8 cellular contexts compared by ENCODE assay signal in the genomic region with DNA sequence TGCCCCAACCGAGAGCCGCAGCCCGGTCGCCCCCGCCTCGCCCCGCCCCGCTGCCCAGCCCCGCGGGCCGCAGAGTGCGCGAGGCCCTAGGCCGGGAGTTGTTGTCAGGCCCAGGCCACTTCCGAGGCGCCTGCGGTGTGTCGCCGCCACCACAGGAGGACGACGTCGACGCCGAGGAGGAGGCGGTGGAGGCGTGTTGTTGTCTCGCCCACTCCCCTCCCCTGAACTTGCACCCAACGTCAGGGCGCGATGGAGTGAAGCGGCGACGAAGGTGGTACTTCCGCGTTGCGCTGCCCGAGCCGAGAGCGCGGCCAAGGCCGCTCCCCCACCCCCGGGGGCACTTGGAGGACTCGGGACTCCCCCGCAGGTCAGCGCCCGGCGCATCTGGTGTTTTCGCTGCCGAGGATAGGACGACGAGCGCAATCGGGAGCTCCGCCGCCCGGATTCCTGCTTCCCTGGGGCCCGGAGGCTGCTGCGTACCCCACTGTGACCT. TPM values are rescaled to one million over a fixed set of nuclear protein-coding genes. Genes with fewer than 3 reads are reported as not detected.
DNase-seq lines count a peak whose midpoint lies in the region; ATAC-seq and TF ChIP-seq lines count a peak whose summit lies in the region.

TSS of gene CDK13 (plus strand) at position 277 of the 493 bp plus-strand sequence. CDS start 386 bp downstream, outside the sequence.

- TF ChIP-seq CTCF in BJ (IDR thresholded peaks at IDR 0.05; ENCODE audit: insufficient read depth, low read depth, low read length) = no peak

- peak within 1 kb of the TSS; percentile 100 for H3K27ac Mint-ChIP-seq in activated CD8-positive, alpha-beta T cell treated with anti-CD3 and anti-CD28 coated beads, Interleukin-2, amount 10 ng/mL, durations not matched to agents 7 days and 5 days
- H3K27ac Mint-ChIP-seq in memory B cell = peak within 1 kb of the TSS; percentile 98

- no peaks in the 10 kb centered on the region for H3K9me3 Mint-ChIP-seq in activated CD8-positive, alpha-beta T cell treated with anti-CD3 and anti-CD28 coated beads, Interleukin-2, amount 10 ng/mL, durations not matched to agents 7 days and 5 days (ENCODE audit: insufficient read depth)
- no peaks in the 10 kb centered on the region for H3K9me3 Mint-ChIP-seq in memory B cell

- H3K36me3 Mint-ChIP-seq in activated CD8-positive, alpha-beta T cell treated with anti-CD3 and anti-CD28 coated beads, Interleukin-2, amount 10 ng/mL, durations not matched to agents 7 days and 5 days (ENCODE audit: low read depth) = peaks cover 31% of the 10 kb centered on the region
- peaks cover 4% of the 10 kb centered on the region for H3K36me3 Mint-ChIP-seq in memory B cell

- H3K4me1 Mint-ChIP-seq in activated CD8-positive, alpha-beta T cell treated with anti-CD3 and anti-CD28 coated beads, Interleukin-2, amount 10 ng/mL, durations not matched to agents 7 days and 5 days (ENCODE audit: low read depth) = peaks cover 46% of the 10 kb centered on the region
- peaks cover 25% of the 10 kb centered on the region for H3K4me1 Mint-ChIP-seq in memory B cell

- no peaks in the 10 kb centered on the region for H3K27me3 Mint-ChIP-seq in activated CD8-positive, alpha-beta T cell treated with anti-CD3 and anti-CD28 coated beads, Interleukin-2, amount 10 ng/mL, durations not matched to agents 7 days and 5 days (ENCODE audit: low read depth)
- no peaks in the 10 kb centered on the region for H3K27me3 Mint-ChIP-seq in memory B cell

- TF ChIP-seq POLR2A in GM19099 (IDR thresholded peaks at IDR 0.05; ENCODE audit: extremely low read depth, insufficient read length, low read depth) = peak; percentile 85

- ATAC-seq in HG03378 (IDR thresholded peaks at IDR 0.05; ENCODE audit: unreplicated experiment) (peak; percentile 37), memory B cell (ENCODE audit: low read depth) (peak; percentile 56)
- ATAC-seq in activated CD8-positive, alpha-beta T cell treated with anti-CD3 and anti-CD28 coated beads, Interleukin-2, amount 10 ng/mL, durations not matched to agents 7 days and 5 days = peak; percentile 51

- no peaks in the 10 kb centered on the region for H3K27me3 ChIP-seq in BJ (ENCODE audit: control insufficient read depth, insufficient read depth, low read length)

- POLR2A ChIA-PET in BJ (lab: Charles Lee) = no interaction called here
- POLR2A ChIA-PET in activated CD8-positive, alpha-beta T cell treated with anti-CD3 and anti-CD28 coated beads, Interleukin-2, amount 10 ng/mL, durations not matched to agents 7 days and 5 days (lab: Charles Lee) = interaction anchor here (1.1 to 2.5 kb wide), 5 partner anchors 29 to 326 kb away, joined by 4 to 11 read pairs (median 4); partner anchors contain the start of genes MPLKIP, RALA and SUGCT

- H3K4me3 Mint-ChIP-seq in activated CD8-positive, alpha-beta T cell treated with anti-CD3 and anti-CD28 coated beads, Interleukin-2, amount 10 ng/mL, durations not matched to agents 7 days and 5 days = peak within 1 kb of the TSS; percentile 95
- H3K4me3 Mint-ChIP-seq in memory B cell = peak within 1 kb of the TSS; percentile 96

- DNase-seq in BJ (ENCODE audit: low read depth) (no peak), NCI-H774 (lab: John Stamatoyannopoulos, UW) (peak; percentile 69), memory B cell (ENCODE audit: low spot score in 2 of 2) (peak; percentile 87 to 91)
- peak; percentile 95 for DNase-seq in activated CD8-positive, alpha-beta T cell treated with anti-CD3 and anti-CD28 coated beads, Interleukin-2, amount 10 ng/mL, durations not matched to agents 7 days and 5 days
- DNase-seq in effector CD8-positive, alpha-beta T cell (lab: John Stamatoyannopoulos, UW) = peak; percentile 81
- peak; percentile 65 for DNase-seq in stimulated activated CD8-positive, alpha-beta memory T cell treated with anti-CD3 and anti-CD28 coated beads, Interleukin-12 subunit alpha, Interleukin-12 subunit beta, amount 100 ng/mL, for 24 hours (ENCODE audit: extremely low read depth)

- CTCF ChIA-PET in BJ (lab: Yijun Ruan, JAX) = interaction anchor here (0.8 kb wide), 1 partner anchor 185 kb away, joined by 3 read pairs; the partner anchor contains the start of genes MPLKIP and SUGCT
- CTCF ChIA-PET in activated CD8-positive, alpha-beta T cell treated with anti-CD3 and anti-CD28 coated beads, Interleukin-2, amount 10 ng/mL, durations not matched to agents 7 days and 5 days (lab: Charles Lee) = interaction anchor here (0.8 to 6.3 kb wide), 4 partner anchors 28 to 369 kb away, joined by 3 to 70 read pairs (median 11); partner anchors contain the start of genes MPLKIP and SUGCT

- H3K36me3 ChIP-seq in BJ (ENCODE audit: control insufficient read depth, insufficient read depth, low read length) = no peaks in the 10 kb centered on the region

- peak within 1 kb of the TSS; percentile 65 for H3K4me3 ChIP-seq in BJ (ENCODE audit: low read depth, low read length)

RNA-seq across cellular contexts. Expression of gene CDK13, which starts in this region (rescaled TPM):
- polyA plus RNA-seq in BJ (2011; rRNA removed) = 24.1 and 27.3 TPM in 2 replicates
- 30.5 and 38.2 TPM in 2 replicates for polyA minus RNA-seq in BJ (2011; rRNA and poly(A)+ RNA removed)
- 10 to 100 TPM; 46.7 to 49.0 TPM for total RNA-seq in activated CD8-positive, alpha-beta T cell treated with anti-CD3 and anti-CD28 coated beads, Interleukin-2, amount 10 ng/mL, durations not matched to agents 7 days and 5 days
